12 cellular contexts compared by ENCODE assay signal in the genomic region with DNA sequence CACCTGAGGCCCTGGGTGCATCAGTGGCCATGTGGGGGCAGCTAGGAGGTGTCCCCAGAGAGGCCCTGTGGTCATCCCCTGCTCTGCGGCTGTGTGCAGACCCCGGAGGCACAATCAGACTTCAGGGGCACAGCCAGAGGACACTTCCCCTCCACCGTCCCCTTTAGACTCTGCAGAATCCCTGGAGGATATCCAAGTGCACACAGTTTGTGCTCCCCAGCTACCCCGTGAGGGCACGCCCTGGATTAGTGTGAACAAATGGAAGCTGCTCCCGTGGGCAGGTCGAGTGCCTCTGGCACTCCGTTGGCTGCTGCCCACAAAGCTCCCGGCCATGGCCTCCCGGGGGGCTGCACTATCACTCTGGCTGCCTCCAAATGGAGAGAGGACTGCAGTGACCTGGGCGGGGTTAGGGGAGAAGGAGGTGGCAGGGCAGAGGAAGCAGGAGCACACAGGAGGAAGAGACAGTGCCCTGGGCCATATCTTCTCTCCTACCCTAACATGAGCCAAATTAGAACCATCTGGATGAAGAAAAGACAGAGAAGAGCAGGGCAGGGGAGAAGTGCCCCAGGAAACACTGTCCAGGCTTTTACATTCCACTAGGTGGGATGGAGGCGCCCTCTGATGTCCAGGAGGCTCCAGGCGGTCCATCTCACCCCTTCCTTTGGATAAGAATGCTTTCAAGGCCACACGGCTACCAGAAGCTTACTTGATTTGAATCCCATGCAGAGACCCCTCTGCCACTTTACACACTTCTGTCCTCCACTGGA. TPM values are rescaled to one million over a fixed set of nuclear protein-coding genes. Genes with fewer than 3 reads are reported as not detected.
DNase-seq lines count a peak whose midpoint lies in the region; ATAC-seq and TF ChIP-seq lines count a peak whose summit lies in the region.
"Had no signal": no experiment of that assay in that cellular context is flagged by ENCODE, and none has a peak within 500 bp of the region (broad histone marks: within the 10 kb centered on the region; RNA-seq: fewer than 3 reads in every experiment).

No MANE protein-coding gene starts in this region.

- H2AFZ ChIP-seq in neural progenitor cell (replicated peaks), result peak overlapping the region; percentile 29

- no peaks in the 10 kb centered on the region for H3K36me3 ChIP-seq in neural progenitor cell

- H3K4me2 ChIP-seq in neural progenitor cell, result no peak overlapping the region

- no peak overlapping the region for H3K4me3 Mint-ChIP-seq in neural progenitor cell
- H3K4me3 Mint-ChIP-seq: neural crest cell had no signal

- H3K4me1 ChIP-seq in neural progenitor cell, result peaks cover 6% of the 10 kb centered on the region

- H3K9ac ChIP-seq in neural progenitor cell, result no peak overlapping the region

- H3K9me3 ChIP-seq in neural progenitor cell (ENCODE audit: low read depth), result peaks cover 5% of the 10 kb centered on the region
- H3K9me3 ChIP-seq: testis had no signal

- H3K79me2 ChIP-seq in neural progenitor cell (ENCODE audit: low read depth), result no peaks in the 10 kb centered on the region

- peak; percentile 6 for DNase-seq in DMS53 (lab: John Stamatoyannopoulos, UW)
- no peak for DNase-seq in DMS53 treated with DMSO at 0.1 percent for 48 hours (lab: John Stamatoyannopoulos, UW; ENCODE audit: unreplicated experiment)
- DNase-seq in HuH-7.5 (ENCODE audit: low spot score), result peak; percentile 54
- peak; percentile 10 for DNase-seq in astrocyte of the hippocampus (ENCODE audit: low read depth, low spot score)
- peak; percentile 23 for DNase-seq in neural progenitor cell (ENCODE audit: low spot score)
- no peak for DNase-seq in kidney glomerular epithelial cell (lab: John Stamatoyannopoulos, UW)
- DNase-seq in omental fat pad (ENCODE audit: low spot score), result no peak
- DNase-seq: activated naive CD4-positive, alpha-beta T cell treated with anti-CD3 and anti-CD28 coated beads, Interleukin-2, amount 50 U/mL, for 16 hours; NK-92 treated with Interleukin-12 subunit alpha and Interleukin-12 subunit beta, amount 100 ng/mL, for 24 hours; testis had no signal

- H4K20me1 ChIP-seq in neural progenitor cell (ENCODE audit: low read depth), result no peaks in the 10 kb centered on the region

- H3K27me3 ChIP-seq in neural progenitor cell, result no peaks in the 10 kb centered on the region
- H3K27me3 ChIP-seq: testis had no signal

- peaks cover 11% of the 10 kb centered on the region for H3K9me3 Mint-ChIP-seq in neural progenitor cell

- no peak overlapping the region for H3K27ac ChIP-seq in neural progenitor cell
- H3K27ac ChIP-seq: testis had no signal

- H3K4me1 Mint-ChIP-seq in neural progenitor cell, result peaks cover 16% of the 10 kb centered on the region

- ATAC-seq in GM21447 (IDR thresholded peaks at IDR 0.05; ENCODE audit: unreplicated experiment) (no peak), omental fat pad (ENCODE audit: low FRiP score) (no peak)

- H3F3A ChIP-seq in neural progenitor cell (ENCODE audit: low read depth), result no peaks in the 10 kb centered on the region

- no peaks in the 10 kb centered on the region for H3K36me3 Mint-ChIP-seq in neural progenitor cell

- TF ChIP-seq CTCF in neural progenitor cell (IDR thresholded peaks at IDR 0.05) (peak; percentile 21), omental fat pad (IDR thresholded peaks at IDR 0.05) (no peak)

- peaks cover 5% of the 10 kb centered on the region for H3K27me3 Mint-ChIP-seq in neural progenitor cell (ENCODE audit: insufficient read depth, low read depth)

- no peak overlapping the region for H3K4me3 ChIP-seq in neural progenitor cell
- H3K4me3 ChIP-seq: testis had no signal

- H3K27ac Mint-ChIP-seq in neural progenitor cell, result no peak overlapping the region

RNA-seq across cellular contexts. Expression of a gene that starts 29.5 kb away (rescaled TPM):
- total RNA-seq in neural progenitor cell (ENCODE audit: low replicate concordance) (25.0 and 35.7 TPM in 2 replicates), omental fat pad (10 to 100 TPM; 36.2 to 48.9 (median 46.8) TPM)

Comparison
In these comparisons a context has a peak if more than half of its experiments do, and no peak if none do; other contexts are left out.
1. DNase-seq: peak in DMS53 (single experiment), HuH-7.5 (single experiment), astrocyte of the hippocampus (single experiment) and neural progenitor cell (single experiment); none in DMS53 treated with DMSO at 0.1 percent for 48 hours (single experiment), kidney glomerular epithelial cell (single experiment) and omental fat pad (single experiment).